8 cellular contexts compared by ENCODE assay signal in the genomic region with DNA sequence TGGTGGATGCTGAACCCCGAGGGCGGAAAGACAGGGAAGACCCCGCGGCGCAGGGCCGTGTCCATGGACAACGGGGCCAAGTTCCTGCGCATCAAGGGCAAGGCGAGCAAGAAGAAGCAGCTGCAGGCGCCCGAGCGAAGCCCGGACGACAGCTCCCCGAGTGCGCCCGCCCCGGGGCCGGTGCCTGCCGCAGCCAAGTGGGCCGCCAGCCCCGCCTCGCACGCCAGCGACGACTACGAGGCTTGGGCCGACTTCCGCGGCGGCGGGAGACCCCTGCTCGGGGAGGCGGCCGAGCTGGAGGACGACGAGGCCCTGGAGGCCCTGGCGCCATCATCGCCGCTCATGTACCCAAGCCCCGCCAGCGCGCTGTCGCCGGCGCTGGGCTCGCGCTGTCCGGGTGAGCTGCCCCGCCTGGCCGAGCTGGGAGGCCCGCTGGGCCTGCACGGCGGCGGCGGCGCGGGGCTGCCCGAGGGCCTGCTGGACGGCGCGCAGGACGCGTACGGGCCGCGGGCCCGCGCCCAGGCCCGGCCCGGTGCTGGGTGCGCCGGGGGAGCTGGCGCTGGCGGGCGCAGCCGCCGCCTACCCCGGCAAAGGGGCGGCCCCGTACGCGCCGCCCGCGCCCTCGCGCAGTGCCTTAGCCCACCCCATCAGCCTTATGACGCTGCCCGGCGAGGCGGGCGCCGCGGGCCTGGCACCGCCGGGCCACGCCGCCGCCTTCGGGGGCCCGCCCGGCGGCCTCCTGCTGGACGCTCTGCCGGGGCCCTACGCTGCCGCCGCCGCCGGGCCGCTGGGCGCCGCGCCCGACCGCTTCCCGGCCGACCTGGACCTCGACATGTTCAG. TPM values are rescaled to one million over a fixed set of nuclear protein-coding genes. Genes with fewer than 3 reads are reported as not detected.
A peak's percentile ranks its signal among the peaks of the same experiment; 100 is the strongest.
DNase-seq lines count a peak whose midpoint lies in the region; ATAC-seq, FAIRE-seq and TF ChIP-seq lines count a peak whose summit lies in the region.

No MANE protein-coding gene starts in this region.

- H3K9me3 Mint-ChIP-seq in osteocyte (ENCODE audit: unreplicated experiment) = no peaks in the 10 kb centered on the region

- peak; percentile 46 for DNase-seq in stimulated activated CD4-positive, alpha-beta T cell treated with anti-CD3 and anti-CD28 coated beads, Interleukin-4, amount 100 ng/mL, for 1 hour
- DNase-seq in stimulated activated CD4-positive, alpha-beta T cell treated with anti-CD3 and anti-CD28 coated beads, Interleukin-12 subunit alpha, Interleukin-12 subunit beta, amount 100 ng/mL, for 4 hours = no peak
- DNase-seq in activated gamma-delta T cell (lab: John Stamatoyannopoulos, UW) (peak; percentile 33), frontal cortex (ENCODE audit: low spot score in 2 of 2) (peak; percentile 59 to 68), osteocyte (ENCODE audit: extremely low spot score, unreplicated experiment) (no peak), pons (ENCODE audit: low spot score) (no peak)

- no peaks in the 10 kb centered on the region for H3K36me3 Mint-ChIP-seq in osteocyte (ENCODE audit: unreplicated experiment)

- FAIRE-seq in frontal cortex (lab: Jason Lieb, UNC) = no peak

- H3K4me3 Mint-ChIP-seq in osteocyte (ENCODE audit: unreplicated experiment) = peak overlapping the region; percentile 53

- ATAC-seq in HG03342 (IDR thresholded peaks at IDR 0.05; ENCODE audit: unreplicated experiment) (no peak), HG03025 (IDR thresholded peaks at IDR 0.05; ENCODE audit: low FRiP score, unreplicated experiment) (no peak)

- H3K27me3 Mint-ChIP-seq in osteocyte (ENCODE audit: unreplicated experiment) = peaks cover 6% of the 10 kb centered on the region

- H3K27ac Mint-ChIP-seq in osteocyte (ENCODE audit: unreplicated experiment) = no peak overlapping the region

- H3K4me1 Mint-ChIP-seq in osteocyte (ENCODE audit: unreplicated experiment) = peaks cover 27% of the 10 kb centered on the region

- TF ChIP-seq CTCF in osteocyte (IDR thresholded peaks at IDR 0.05) = no peak

RNA-seq across cellular contexts. Expression of gene FOXO6, which starts 20.7 kb away (rescaled TPM):
- total RNA-seq in frontal cortex = 3.7 TPM
- 0.81 and 0.99 TPM in 2 replicates for total RNA-seq in osteocyte

Comparison
In these comparisons a context has a peak if more than half of its experiments do, and no peak if none do; other contexts are left out.
1. DNase-seq: peak in stimulated activated CD4-positive, alpha-beta T cell treated with anti-CD3 and anti-CD28 coated beads, Interleukin-4, amount 100 ng/mL, for 1 hour (single experiment), activated gamma-delta T cell (single experiment) and frontal cortex (2 of 2); none in stimulated activated CD4-positive, alpha-beta T cell treated with anti-CD3 and anti-CD28 coated beads, Interleukin-12 subunit alpha, Interleukin-12 subunit beta, amount 100 ng/mL, for 4 hours (single experiment), osteocyte (single experiment) and pons (single experiment).